ENCODE assay signal across 1 cellular context in genomic region chr1:89836997-89837909, GRCh38.
A peak's percentile ranks its signal among the peaks of the same experiment; 100 is the strongest.
TF ChIP-seq lines count a peak whose summit lies in the region.

No MANE protein-coding gene starts in this region.

TF ChIP-seq in HepG2, 621 proteins besides CTCF, POLR2A, EP300 and RAD21 (continued from another document and continues in another):
- TF ChIP-seq, protein P1, sequence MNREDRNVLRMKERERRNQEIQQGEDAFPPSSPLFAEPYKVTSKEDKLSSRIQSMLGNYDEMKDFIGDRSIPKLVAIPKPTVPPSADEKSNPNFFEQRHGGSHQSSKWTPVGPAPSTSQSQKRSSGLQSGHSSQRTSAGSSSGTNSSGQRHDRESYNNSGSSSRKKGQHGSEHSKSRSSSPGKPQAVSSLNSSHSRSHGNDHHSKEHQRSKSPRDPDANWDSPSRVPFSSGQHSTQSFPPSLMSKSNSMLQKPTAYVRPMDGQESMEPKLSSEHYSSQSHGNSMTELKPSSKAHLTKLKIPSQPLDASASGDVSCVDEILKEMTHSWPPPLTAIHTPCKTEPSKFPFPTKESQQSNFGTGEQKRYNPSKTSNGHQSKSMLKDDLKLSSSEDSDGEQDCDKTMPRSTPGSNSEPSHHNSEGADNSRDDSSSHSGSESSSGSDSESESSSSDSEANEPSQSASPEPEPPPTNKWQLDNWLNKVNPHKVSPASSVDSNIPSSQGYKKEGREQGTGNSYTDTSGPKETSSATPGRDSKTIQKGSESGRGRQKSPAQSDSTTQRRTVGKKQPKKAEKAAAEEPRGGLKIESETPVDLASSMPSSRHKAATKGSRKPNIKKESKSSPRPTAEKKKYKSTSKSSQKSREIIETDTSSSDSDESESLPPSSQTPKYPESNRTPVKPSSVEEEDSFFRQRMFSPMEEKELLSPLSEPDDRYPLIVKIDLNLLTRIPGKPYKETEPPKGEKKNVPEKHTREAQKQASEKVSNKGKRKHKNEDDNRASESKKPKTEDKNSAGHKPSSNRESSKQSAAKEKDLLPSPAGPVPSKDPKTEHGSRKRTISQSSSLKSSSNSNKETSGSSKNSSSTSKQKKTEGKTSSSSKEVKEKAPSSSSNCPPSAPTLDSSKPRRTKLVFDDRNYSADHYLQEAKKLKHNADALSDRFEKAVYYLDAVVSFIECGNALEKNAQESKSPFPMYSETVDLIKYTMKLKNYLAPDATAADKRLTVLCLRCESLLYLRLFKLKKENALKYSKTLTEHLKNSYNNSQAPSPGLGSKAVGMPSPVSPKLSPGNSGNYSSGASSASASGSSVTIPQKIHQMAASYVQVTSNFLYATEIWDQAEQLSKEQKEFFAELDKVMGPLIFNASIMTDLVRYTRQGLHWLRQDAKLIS (CRISPR knock-in tag; IDR thresholded peaks at IDR 0.05): no peak
- TF ChIP-seq ZFP62 (CRISPR knock-in tag; IDR thresholded peaks at IDR 0.05) (no peak), ZSCAN20 (CRISPR knock-in tag; IDR thresholded peaks at IDR 0.05; ENCODE audit: borderline replicate concordance) (0 out of 2 replicates have a peak, but pooled peaks have one; percentile 0), FOXC1 (CRISPR knock-in tag; IDR thresholded peaks at IDR 0.05; ENCODE audit: borderline replicate concordance) (no peak), ATF3 (CRISPR knock-in tag; IDR thresholded peaks at IDR 0.05) (no peak), SP5 (CRISPR knock-in tag; IDR thresholded peaks at IDR 0.05; ENCODE audit: borderline replicate concordance, low read depth) (no peak), ZNF513 (CRISPR knock-in tag; conservative IDR thresholded peaks at IDR 0.05) (no peak), ZBTB7B (CRISPR knock-in tag; IDR thresholded peaks at IDR 0.05) (no peak), POLR2G (IDR thresholded peaks at IDR 0.05; ENCODE audit: low read depth, low read length) (peak; percentile 48; the same call in 1 of the 2 replicates), ZNF761 (CRISPR knock-in tag; conservative IDR thresholded peaks at IDR 0.05) (no peak), FOSL2 (CRISPR knock-in tag; IDR thresholded peaks at IDR 0.05) (peak; percentile 28; the same call in 1 of the 2 replicates), ZNF124 (CRISPR knock-in tag; IDR thresholded peaks at IDR 0.05) (no peak), SETDB1 (CRISPR knock-in tag; IDR thresholded peaks at IDR 0.05; ENCODE audit: borderline replicate concordance) (no peak), STAG1 (CRISPR knock-in tag; IDR thresholded peaks at IDR 0.05) (no peak), KDM3A (CRISPR knock-in tag; IDR thresholded peaks at IDR 0.05; ENCODE audit: low read depth) (0 out of 2 replicates have a peak, but pooled peaks have one; percentile 47), NR2F6 (IDR thresholded peaks at IDR 0.05) (peak; percentile 45; the same call in 1 of the 2 replicates), NR2F6 (CRISPR knock-in tag; IDR thresholded peaks at IDR 0.05) (peak; percentile 42; the same call in 1 of the 2 replicates), YEATS4 (CRISPR knock-in tag; IDR thresholded peaks at IDR 0.05; ENCODE audit: borderline replicate concordance) (0 out of 2 replicates have a peak, but pooled peaks have one; percentile 36), ZMYM4 (CRISPR knock-in tag; IDR thresholded peaks at IDR 0.05) (no peak; the same call in 1 of the 2 replicates), ZXDC (CRISPR knock-in tag; IDR thresholded peaks at IDR 0.05) (no peak), ZNF572 (CRISPR knock-in tag; IDR thresholded peaks at IDR 0.05) (no peak), ATF1 (CRISPR knock-in tag; IDR thresholded peaks at IDR 0.05) (no peak), MED1 (CRISPR knock-in tag; IDR thresholded peaks at IDR 0.05) (peak; percentile 52; the same call in 1 of the 2 replicates), TBX2 (CRISPR knock-in tag; IDR thresholded peaks at IDR 0.05; ENCODE audit: borderline replicate concordance) (peak; percentile 60), REPIN1 (CRISPR knock-in tag; IDR thresholded peaks at IDR 0.05; ENCODE audit: borderline replicate concordance, low read depth) (no peak), ARNT (IDR thresholded peaks at IDR 0.05) (no peak), NPAS2 (CRISPR knock-in tag; IDR thresholded peaks at IDR 0.05; ENCODE audit: borderline replicate concordance) (no peak), ZNF142 (CRISPR knock-in tag; IDR thresholded peaks at IDR 0.05) (peak; percentile 24; the same call in 1 of the 2 replicates), ZNF691 (CRISPR knock-in tag; IDR thresholded peaks at IDR 0.05; ENCODE audit: borderline replicate concordance, low read depth) (no peak), ZNF263 (CRISPR knock-in tag; IDR thresholded peaks at IDR 0.05) (no peak), RORA (CRISPR knock-in tag; IDR thresholded peaks at IDR 0.05) (no peak)
- TF ChIP-seq, protein P2, sequence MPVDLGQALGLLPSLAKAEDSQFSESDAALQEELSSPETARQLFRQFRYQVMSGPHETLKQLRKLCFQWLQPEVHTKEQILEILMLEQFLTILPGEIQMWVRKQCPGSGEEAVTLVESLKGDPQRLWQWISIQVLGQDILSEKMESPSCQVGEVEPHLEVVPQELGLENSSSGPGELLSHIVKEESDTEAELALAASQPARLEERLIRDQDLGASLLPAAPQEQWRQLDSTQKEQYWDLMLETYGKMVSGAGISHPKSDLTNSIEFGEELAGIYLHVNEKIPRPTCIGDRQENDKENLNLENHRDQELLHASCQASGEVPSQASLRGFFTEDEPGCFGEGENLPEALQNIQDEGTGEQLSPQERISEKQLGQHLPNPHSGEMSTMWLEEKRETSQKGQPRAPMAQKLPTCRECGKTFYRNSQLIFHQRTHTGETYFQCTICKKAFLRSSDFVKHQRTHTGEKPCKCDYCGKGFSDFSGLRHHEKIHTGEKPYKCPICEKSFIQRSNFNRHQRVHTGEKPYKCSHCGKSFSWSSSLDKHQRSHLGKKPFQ (CRISPR knock-in tag; IDR thresholded peaks at IDR 0.05; ENCODE audit: insufficient replicate concordance): no peak
- TF ChIP-seq, protein P3, sequence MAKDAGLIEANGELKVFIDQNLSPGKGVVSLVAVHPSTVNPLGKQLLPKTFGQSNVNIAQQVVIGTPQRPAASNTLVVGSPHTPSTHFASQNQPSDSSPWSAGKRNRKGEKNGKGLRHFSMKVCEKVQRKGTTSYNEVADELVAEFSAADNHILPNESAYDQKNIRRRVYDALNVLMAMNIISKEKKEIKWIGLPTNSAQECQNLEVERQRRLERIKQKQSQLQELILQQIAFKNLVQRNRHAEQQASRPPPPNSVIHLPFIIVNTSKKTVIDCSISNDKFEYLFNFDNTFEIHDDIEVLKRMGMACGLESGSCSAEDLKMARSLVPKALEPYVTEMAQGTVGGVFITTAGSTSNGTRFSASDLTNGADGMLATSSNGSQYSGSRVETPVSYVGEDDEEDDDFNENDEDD (CRISPR knock-in tag; IDR thresholded peaks at IDR 0.05; ENCODE audit: borderline replicate concordance): no peak
- TF ChIP-seq, protein P4, sequence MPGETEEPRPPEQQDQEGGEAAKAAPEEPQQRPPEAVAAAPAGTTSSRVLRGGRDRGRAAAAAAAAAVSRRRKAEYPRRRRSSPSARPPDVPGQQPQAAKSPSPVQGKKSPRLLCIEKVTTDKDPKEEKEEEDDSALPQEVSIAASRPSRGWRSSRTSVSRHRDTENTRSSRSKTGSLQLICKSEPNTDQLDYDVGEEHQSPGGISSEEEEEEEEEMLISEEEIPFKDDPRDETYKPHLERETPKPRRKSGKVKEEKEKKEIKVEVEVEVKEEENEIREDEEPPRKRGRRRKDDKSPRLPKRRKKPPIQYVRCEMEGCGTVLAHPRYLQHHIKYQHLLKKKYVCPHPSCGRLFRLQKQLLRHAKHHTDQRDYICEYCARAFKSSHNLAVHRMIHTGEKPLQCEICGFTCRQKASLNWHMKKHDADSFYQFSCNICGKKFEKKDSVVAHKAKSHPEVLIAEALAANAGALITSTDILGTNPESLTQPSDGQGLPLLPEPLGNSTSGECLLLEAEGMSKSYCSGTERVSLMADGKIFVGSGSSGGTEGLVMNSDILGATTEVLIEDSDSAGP (CRISPR knock-in tag; IDR thresholded peaks at IDR 0.05; ENCODE audit: borderline replicate concordance): no peak
- TF ChIP-seq, protein P5, sequence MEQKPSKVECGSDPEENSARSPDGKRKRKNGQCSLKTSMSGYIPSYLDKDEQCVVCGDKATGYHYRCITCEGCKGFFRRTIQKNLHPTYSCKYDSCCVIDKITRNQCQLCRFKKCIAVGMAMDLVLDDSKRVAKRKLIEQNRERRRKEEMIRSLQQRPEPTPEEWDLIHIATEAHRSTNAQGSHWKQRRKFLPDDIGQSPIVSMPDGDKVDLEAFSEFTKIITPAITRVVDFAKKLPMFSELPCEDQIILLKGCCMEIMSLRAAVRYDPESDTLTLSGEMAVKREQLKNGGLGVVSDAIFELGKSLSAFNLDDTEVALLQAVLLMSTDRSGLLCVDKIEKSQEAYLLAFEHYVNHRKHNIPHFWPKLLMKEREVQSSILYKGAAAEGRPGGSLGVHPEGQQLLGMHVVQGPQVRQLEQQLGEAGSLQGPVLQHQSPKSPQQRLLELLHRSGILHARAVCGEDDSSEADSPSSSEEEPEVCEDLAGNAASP (CRISPR knock-in tag; IDR thresholded peaks at IDR 0.05; ENCODE audit: borderline replicate concordance): 0 out of 2 replicates have a peak, but pooled peaks have one; percentile 29
